In genomic region chr6:22657341-22657985, GRCh38 we compare ENCODE assay signal across 12 cellular contexts.
A peak's percentile ranks its signal among the peaks of the same experiment; 100 is the strongest.
DNase-seq lines count a peak whose midpoint lies in the region; ATAC-seq and TF ChIP-seq lines count a peak whose summit lies in the region.
"Had no signal": no experiment of that assay in that cellular context is flagged by ENCODE, and none has a peak within 500 bp of the region (broad histone marks: within the 10 kb centered on the region; RNA-seq: fewer than 3 reads in every experiment).

No MANE protein-coding gene starts in this region.

- H3K27me3 ChIP-seq in dorsolateral prefrontal cortex: no peaks in the 10 kb centered on the region
- H3K27me3 ChIP-seq: Peyer's patch had no signal

- peak; percentile 74 for ATAC-seq in GM18907 (IDR thresholded peaks at IDR 0.05; ENCODE audit: unreplicated experiment)
- ATAC-seq in HG03460 (IDR thresholded peaks at IDR 0.05; ENCODE audit: unreplicated experiment): peak; percentile 44
- no peak for ATAC-seq in stimulated activated naive CD8-positive, alpha-beta T cell treated with anti-CD3 and anti-CD28 coated beads, Interleukin-15, Interleukin-2, amounts not matched to agents 100 U/mL and 50 U/mL, for 24 hours

- DNase-seq in dorsolateral prefrontal cortex (peak in 9 of 10 donors; percentile 11 to 84 (median 63)), progenitor cell of endocrine pancreas (ENCODE audit: low spot score, unreplicated experiment) (no peak), dedifferentiated amniotic fluid mesenchymal stem cell (ENCODE audit: extremely low spot score) (no peak), NCI-H748 treated with DMSO at 0.1 percent for 48 hours (lab: John Stamatoyannopoulos, UW) (no peak), type B pancreatic cell (ENCODE audit: extremely low spot score, unreplicated experiment) (no peak)
- DNase-seq in stimulated activated naive CD8-positive, alpha-beta T cell treated with anti-CD3 and anti-CD28 coated beads, Interleukin-15, Interleukin-2, amounts not matched to agents 100 U/mL and 50 U/mL, for 24 hours: no peak
- DNase-seq: activated naive CD4-positive, alpha-beta T cell; DMS 273 treated with DMSO at 0.1 percent for 48 hours; mesendoderm; Peyer's patch had no signal

- peak overlapping the region in 1 of 59 donors; percentile 27 for H3K4me3 ChIP-seq in dorsolateral prefrontal cortex
- H3K4me3 ChIP-seq: Peyer's patch had no signal

- H3K27ac ChIP-seq in dorsolateral prefrontal cortex: peak overlapping the region in 54 of 59 donors; percentile 1 to 85 (median 62)
- H3K27ac ChIP-seq: Peyer's patch had no signal

- H3K9me3 Mint-ChIP-seq in progenitor cell of endocrine pancreas (ENCODE audit: low read depth) (peaks cover 11% of the 10 kb centered on the region), type B pancreatic cell (peaks cover 9% of the 10 kb centered on the region)

- H3K27ac Mint-ChIP-seq in progenitor cell of endocrine pancreas (peak overlapping the region; percentile 50), type B pancreatic cell (no peak overlapping the region)

- H3K27me3 Mint-ChIP-seq in progenitor cell of endocrine pancreas: no peaks in the 10 kb centered on the region
- H3K27me3 Mint-ChIP-seq in type B pancreatic cell: no peaks in the 10 kb centered on the region

- no peak overlapping the region for H3K4me3 Mint-ChIP-seq in progenitor cell of endocrine pancreas (ENCODE audit: low read depth)
- H3K4me3 Mint-ChIP-seq in type B pancreatic cell: no peak overlapping the region

- H3K4me1 Mint-ChIP-seq in progenitor cell of endocrine pancreas (ENCODE audit: low read depth) (peaks cover 58% of the 10 kb centered on the region), type B pancreatic cell (ENCODE audit: unreplicated experiment) (peaks cover 32% of the 10 kb centered on the region)

- TF ChIP-seq CTCF in dorsolateral prefrontal cortex (IDR thresholded peaks at IDR 0.05 in 54 of 56, conservative IDR thresholded peaks at IDR 0.05 in 2 of 56; ENCODE audit: low read depth in 1 of 56, partially characterized antibody in 56 of 56) (peak in 8 of 56 donors; percentile 4 to 27 (median 8)), progenitor cell of endocrine pancreas (IDR thresholded peaks at IDR 0.05; ENCODE audit: unreplicated experiment) (no peak), type B pancreatic cell (conservative IDR thresholded peaks at IDR 0.05) (no peak)

- intact Hi-C loops in dorsolateral prefrontal cortex (cut with DNase I): loop anchor here in 1 of 2 donors (5.0 kb wide), 1 partner anchor 510 kb away; no protein-coding TSS in a partner anchor

- H3K36me3 Mint-ChIP-seq in progenitor cell of endocrine pancreas (ENCODE audit: insufficient read depth) (peaks cover 1% of the 10 kb centered on the region), type B pancreatic cell (no peaks in the 10 kb centered on the region)

Comparison
In these comparisons a context has a peak if more than half of its experiments do, and no peak if none do; other contexts are left out.
1. DNase-seq: peak in dorsolateral prefrontal cortex (9 of 10); none in progenitor cell of endocrine pancreas (single experiment), dedifferentiated amniotic fluid mesenchymal stem cell (single experiment), NCI-H748 treated with DMSO at 0.1 percent for 48 hours (single experiment), type B pancreatic cell (single experiment) and stimulated activated naive CD8-positive, alpha-beta T cell treated with anti-CD3 and anti-CD28 coated beads, Interleukin-15, Interleukin-2, amounts not matched to agents 100 U/mL and 50 U/mL, for 24 hours (single experiment).